35 cellular contexts compared by ENCODE assay signal in genomic region chr14:99800781-99801180, GRCh38. TPM values are rescaled to one million over a fixed set of nuclear protein-coding genes. Genes with fewer than 3 reads are reported as not detected.
"Had no signal": no experiment of that assay in that cellular context is flagged by ENCODE, and none has a peak within 500 bp of the region (broad histone marks: within the 10 kb centered on the region; RNA-seq: fewer than 3 reads in every experiment).

No MANE protein-coding gene starts in this region.

- DNase-seq: activated CD4-positive, alpha-beta memory T cell treated with anti-CD3 and anti-CD28 coated beads, Interleukin-2, amount 10 ng/mL, durations not matched to agents 7 days and 5 days; activated CD4-positive, alpha-beta T cell treated with anti-CD3 and anti-CD28 coated beads for 1 hour; activated CD4-positive, alpha-beta T cell treated with anti-CD3 and anti-CD28 coated beads for 48 hours; activated CD4-positive, CD25-positive, alpha-beta regulatory T cell; activated gamma-delta T cell treated with Interleukin-2 at 50 U/mL for 16 hours; activated naive CD4-positive, alpha-beta T cell treated with anti-CD3 and anti-CD28 coated beads for 36 hours; activated naive CD8-positive, alpha-beta T cell treated with anti-CD3 and anti-CD28 coated beads, Interleukin-2, amount 50 U/mL, for 24 hours; activated T-cell treated with anti-CD3 and anti-CD28 coated beads, Interleukin-2, amount 50 U/mL, for 4 hours; anterior cingulate cortex; central memory CD4-positive, alpha-beta T cell; Kasumi-1; KG1; MG63; NCI-H1048; NCI-H1105 treated with DMSO at 0.1 percent for 48 hours; NCI-H1436; NCI-H1694; NCI-H1930; NCI-H2171; NCI-H510A; NCI-H526; NCI-H748 treated with DMSO at 0.1 percent for 48 hours; NK-92 treated with Interleukin-12 subunit alpha and Interleukin-12 subunit beta, amount 100 ng/mL, for 24 hours; PC-9; SIG-M5; SW 1271; T-helper 1 cell; T-helper 2 cell; T-helper 9 cell had no signal

- H3K4me3 Mint-ChIP-seq: activated CD4-positive, alpha-beta memory T cell treated with anti-CD3 and anti-CD28 coated beads, Interleukin-2, amount 10 ng/mL, durations not matched to agents 7 days and 5 days; activated naive CD4-positive, alpha-beta T cell treated with anti-CD3 and anti-CD28 coated beads for 36 hours; activated naive CD8-positive, alpha-beta T cell; activated naive CD8-positive, alpha-beta T cell treated with anti-CD3 and anti-CD28 coated beads, Interleukin-2, amount 50 U/mL, for 24 hours; activated T-cell treated with anti-CD3 and anti-CD28 coated beads, Interleukin-2, amount 50 U/mL, for 4 hours; activated T-helper 1 cell treated with anti-CD3 and anti-CD28 coated beads, Interleukin-12 subunit alpha, Interleukin-12 subunit beta, Interleukin-2, Interleukin-4 antibody, amounts not matched to agents 30 ng/mL and 10 ng/mL and 1 ng/mL, durations not matched to agents 14 hours and 24 hours and 36 hours had no signal

- H3K4me1 Mint-ChIP-seq: activated CD4-positive, alpha-beta memory T cell treated with anti-CD3 and anti-CD28 coated beads, Interleukin-2, amount 10 ng/mL, durations not matched to agents 7 days and 5 days; activated naive CD8-positive, alpha-beta T cell treated with anti-CD3 and anti-CD28 coated beads, Interleukin-2, amount 50 U/mL, for 24 hours had no signal

- H3K27ac Mint-ChIP-seq: activated CD4-positive, alpha-beta memory T cell treated with anti-CD3 and anti-CD28 coated beads, Interleukin-2, amount 10 ng/mL, durations not matched to agents 7 days and 5 days; activated naive CD4-positive, alpha-beta T cell treated with anti-CD3 and anti-CD28 coated beads for 36 hours; activated naive CD8-positive, alpha-beta T cell; activated naive CD8-positive, alpha-beta T cell treated with anti-CD3 and anti-CD28 coated beads, Interleukin-2, amount 50 U/mL, for 24 hours; activated T-helper 1 cell treated with anti-CD3 and anti-CD28 coated beads, Interleukin-12 subunit alpha, Interleukin-12 subunit beta, Interleukin-2, Interleukin-4 antibody, amounts not matched to agents 30 ng/mL and 10 ng/mL and 1 ng/mL, durations not matched to agents 14 hours and 24 hours and 36 hours had no signal

- H3K9me3 Mint-ChIP-seq: activated CD4-positive, alpha-beta memory T cell treated with anti-CD3 and anti-CD28 coated beads, Interleukin-2, amount 10 ng/mL, durations not matched to agents 7 days and 5 days; activated naive CD4-positive, alpha-beta T cell treated with anti-CD3 and anti-CD28 coated beads for 36 hours; activated naive CD8-positive, alpha-beta T cell treated with anti-CD3 and anti-CD28 coated beads, Interleukin-2, amount 50 U/mL, for 24 hours; activated T-cell treated with anti-CD3 and anti-CD28 coated beads, Interleukin-2, amount 50 U/mL, for 4 hours; activated T-helper 1 cell treated with anti-CD3 and anti-CD28 coated beads, Interleukin-12 subunit alpha, Interleukin-12 subunit beta, Interleukin-2, Interleukin-4 antibody, amounts not matched to agents 30 ng/mL and 10 ng/mL and 1 ng/mL, durations not matched to agents 14 hours and 24 hours and 36 hours had no signal

- H3K36me3 Mint-ChIP-seq: activated naive CD8-positive, alpha-beta T cell had no signal

- H3K36me3 ChIP-seq: MG63 had no signal

- H3K27me3 ChIP-seq: MG63 had no signal

- H3K4me3 ChIP-seq: MG63, PC-9 had no signal

- H3K27ac ChIP-seq: PC-9, RWPE1, VCaP had no signal

- H3K9me3 ChIP-seq: MG63 had no signal

- ATAC-seq: activated naive CD8-positive, alpha-beta T cell treated with anti-CD3 and anti-CD28 coated beads, Interleukin-2, amount 50 U/mL, for 24 hours; activated T-cell treated with anti-CD3 and anti-CD28 coated beads, Interleukin-2, amount 50 U/mL, for 4 hours; Right ventricle myocardium inferior had no signal

RNA-seq across cellular contexts. Expression of gene EML1, which starts 7.6 kb away (rescaled TPM):
- total RNA-seq: activated CD4-positive, alpha-beta memory T cell treated with anti-CD3 and anti-CD28 coated beads, Interleukin-2, amount 10 ng/mL, durations not matched to agents 7 days and 5 days; OCI-LY7 had no signal
